In the genomic region with DNA sequence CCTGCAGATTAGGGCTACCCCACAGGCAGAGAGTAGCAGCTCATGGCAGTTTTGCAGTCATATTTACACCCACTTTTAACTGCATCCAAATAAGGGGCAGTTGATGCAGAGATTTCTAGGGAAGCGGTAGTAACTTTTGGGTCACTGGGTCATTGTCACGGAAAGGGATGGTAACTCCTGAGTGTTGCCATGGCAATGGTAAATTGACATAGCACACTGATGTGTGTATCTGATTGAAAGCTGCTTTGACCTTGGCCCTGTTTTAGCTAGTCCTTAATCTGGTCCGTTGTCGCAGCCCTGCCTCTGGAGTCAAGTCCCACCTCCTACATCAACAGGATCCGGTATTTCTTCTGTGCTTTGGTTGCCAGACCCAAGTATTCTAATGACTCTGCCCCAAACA, we compare ENCODE assay signal across 26 cellular contexts.
"Had no signal": no experiment of that assay in that cellular context is flagged by ENCODE, and none has a peak within 500 bp of the region (broad histone marks: within the 10 kb centered on the region; RNA-seq: fewer than 3 reads in every experiment).

No MANE protein-coding gene starts in this region.

- H3K27me3 Mint-ChIP-seq: naive B cell had no signal

- H3K9me3 ChIP-seq: esophagus muscularis mucosa, gastroesophageal sphincter, heart left ventricle, lower lobe of right lung, mucosa of descending colon had no signal

- H3K27me3 ChIP-seq: esophagus muscularis mucosa, foreskin keratinocyte, gastroesophageal sphincter, heart left ventricle, hepatocyte had no signal

- H3K79me2 ChIP-seq: hepatocyte had no signal

- FAIRE-seq: colon, endothelial cell of umbilical vein, frontal cortex, kidney had no signal

- H3K4me1 Mint-ChIP-seq: immature natural killer cell, naive B cell had no signal

- H3K4me1 ChIP-seq: esophagus muscularis mucosa, foreskin keratinocyte, gastroesophageal sphincter, heart left ventricle, lower lobe of right lung had no signal

- DNase-seq: dermis blood vessel endothelial cell; dorsolateral prefrontal cortex; effector CD4-positive, alpha-beta T cell; foreskin keratinocyte; heart left ventricle; hypothalamus; immature natural killer cell; islet precursor cell; kidney; kidney glomerular epithelial cell; left colon; left ventricle myocardium superior; lower lobe of right lung; mesenchymal stem cell; mucosa of descending colon; naive B cell; naive thymus-derived CD8-positive, alpha-beta T cell had no signal

- H2AFZ ChIP-seq: hepatocyte had no signal

- H3K4me2 ChIP-seq: hepatocyte had no signal

- ATAC-seq: foreskin keratinocyte; gastroesophageal sphincter; heart left ventricle; left colon; left lobe of liver; left ventricle myocardium superior; lower lobe of right lung; mucosa of descending colon; naive thymus-derived CD8-positive, alpha-beta T cell had no signal

- H3K4me3 Mint-ChIP-seq: immature natural killer cell; mesothelial cell of epicardium; naive B cell; naive thymus-derived CD8-positive, alpha-beta T cell had no signal

- H3K36me3 Mint-ChIP-seq: immature natural killer cell; naive B cell; naive thymus-derived CD8-positive, alpha-beta T cell had no signal

- H3K27ac Mint-ChIP-seq: immature natural killer cell; mesothelial cell of epicardium; naive B cell; naive thymus-derived CD8-positive, alpha-beta T cell had no signal

- H3K27ac ChIP-seq: coronary artery, dorsolateral prefrontal cortex, esophagus muscularis mucosa, foreskin keratinocyte, gastroesophageal sphincter, heart left ventricle, hepatocyte, lower lobe of right lung had no signal

- H3K4me3 ChIP-seq: coronary artery, dorsolateral prefrontal cortex, esophagus muscularis mucosa, gastroesophageal sphincter, heart left ventricle, hepatocyte, lower lobe of right lung, mucosa of descending colon had no signal

- H3K36me3 ChIP-seq: esophagus muscularis mucosa, gastroesophageal sphincter, heart left ventricle, lower lobe of right lung had no signal
